Comparison of ENCODE assay signal across 8 cellular contexts in the genomic region with DNA sequence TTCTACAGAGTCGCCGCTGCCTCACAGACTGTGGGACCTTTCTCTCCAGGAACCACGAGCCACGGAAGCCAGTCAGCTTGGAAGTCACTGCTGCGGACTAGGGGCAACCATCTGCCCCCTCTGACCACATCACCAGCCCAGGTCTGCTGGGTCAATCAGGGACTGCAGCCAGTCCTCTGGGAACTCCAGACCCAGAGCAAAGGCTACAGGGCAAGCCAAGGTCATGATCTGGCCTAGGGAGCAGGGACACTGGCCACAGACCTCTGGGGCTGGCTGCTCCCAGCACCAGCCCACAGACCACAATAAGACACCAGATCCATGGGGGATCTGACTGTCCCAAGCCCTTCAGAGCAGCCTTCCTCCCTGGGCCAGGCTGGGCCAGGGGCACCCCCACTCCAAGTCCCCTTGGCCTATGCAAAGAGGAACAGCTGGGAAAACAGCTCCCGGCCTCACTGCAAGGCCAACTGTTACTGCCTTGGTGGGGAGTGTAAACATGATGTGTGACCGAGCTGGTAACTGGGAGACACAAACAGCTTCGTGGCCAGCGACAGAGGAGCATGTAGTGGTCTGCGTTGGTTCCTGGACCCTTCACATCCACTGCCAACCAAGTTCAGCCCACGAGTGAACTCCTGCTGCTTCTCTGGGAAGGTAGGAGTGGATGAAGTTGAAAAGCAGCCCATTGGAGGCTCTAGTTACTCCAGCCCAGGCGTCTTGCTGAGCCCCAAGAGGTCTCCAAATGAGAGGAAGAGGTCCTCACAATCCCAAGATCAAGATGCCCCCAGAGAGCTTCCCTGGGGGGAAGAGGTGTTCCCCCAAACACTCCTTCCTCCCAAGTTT. TPM values are rescaled to one million over a fixed set of nuclear protein-coding genes. Genes with fewer than 3 reads are reported as not detected.
A peak's percentile ranks its signal among the peaks of the same experiment; 100 is the strongest.
DNase-seq lines count a peak whose midpoint lies in the region; ATAC-seq, FAIRE-seq and TF ChIP-seq lines count a peak whose summit lies in the region.

No MANE protein-coding gene starts in this region.

- TF ChIP-seq CTCF in left ventricle myocardium inferior (IDR thresholded peaks at IDR 0.05; ENCODE audit: borderline replicate concordance) (no peak), K562 (IDR thresholded peaks at IDR 0.05 in 2 of 3, conservative IDR thresholded peaks at IDR 0.05 in 1 of 3; ENCODE audit: insufficient read depth in 2 of 3, low read depth in 1 of 3, low read length in 3 of 3) (no peak), lung (IDR thresholded peaks at IDR 0.05; ENCODE audit: control extremely low read depth, extremely low read depth) (no peak)

- DNase-seq in left ventricle myocardium inferior (no peak), Right ventricle myocardium inferior (ENCODE audit: missing footprints) (no peak), K562 (ENCODE audit: extremely low read depth in 1 of 4, low spot score in 3 of 4) (peak in 1 of 4 experiments; percentile 19), lung (ENCODE audit: low spot score) (no peak), medulla oblongata (ENCODE audit: extremely low spot score) (no peak), inferior parietal cortex (ENCODE audit: extremely low spot score) (no peak), cerebellar nuclear complex (lab: John Stamatoyannopoulos, UW) (no peak)

- intact Hi-C loops in left ventricle myocardium inferior (cut with micrococcal nuclease): no loop called here
- intact Hi-C loops in Right ventricle myocardium inferior (cut with DNase I): loop anchor here (2.0 to 10.0 kb wide), 3 partner anchors 41 to 1429 kb away; partner anchors contain the start of gene MAP3K10
- intact Hi-C loops in K562 (cut with micrococcal nuclease): no loop called here

- CTCF ChIA-PET in K562 (lab: Yijun Ruan, JAX; ENCODE audit: low intra/inter-chr PET ratio): no interaction called here

- no peak for ATAC-seq in Right ventricle myocardium inferior
- ATAC-seq in K562: no peak
- no peak for ATAC-seq in lung (ENCODE audit: insufficient read depth, low FRiP score)

- peak overlapping the region; percentile 99 for H3K4me2 ChIP-seq in K562 (ENCODE audit: insufficient read depth, low read length)

- POLR2A ChIA-PET in K562 (lab: Yijun Ruan, JAX): interaction anchor here (0.6 to 2.7 kb wide), 5 partner anchors 9 to 1951 kb away, joined by 3 to 14 read pairs (median 3); no protein-coding TSS in a partner anchor

- H3K9me3 ChIP-seq in left ventricle myocardium inferior (replicated peaks) (no peaks in the 10 kb centered on the region), K562 (replicated peaks; ENCODE audit: control insufficient read depth, insufficient read depth, low read depth, low read length) (no peaks in the 10 kb centered on the region), lung (ENCODE audit: control insufficient read depth in 2 of 2, insufficient read depth in 1 of 2, low read length in 1 of 2) (no peaks in the 10 kb centered on the region)

- H3K27me3 ChIP-seq in left ventricle myocardium inferior (ENCODE audit: low read depth) (no peaks in the 10 kb centered on the region), K562 (ENCODE audit: control insufficient read depth in 2 of 2, insufficient read depth in 2 of 2, low read length in 2 of 2) (no peaks in the 10 kb centered on the region), lung (ENCODE audit: control insufficient read depth, insufficient read depth) (no peaks in the 10 kb centered on the region)

- peaks cover 65% of the 10 kb centered on the region for H3K79me2 ChIP-seq in K562 (ENCODE audit: control insufficient read depth, insufficient read depth, low read length)

- TF ChIP-seq EP300 in K562 (IDR thresholded peaks at IDR 0.05; ENCODE audit: low read length): no peak

- H3K4me3 ChIP-seq in left ventricle myocardium inferior (peak overlapping the region; percentile 83), K562 (peak overlapping the region; percentile 83), lung (peak overlapping the region; percentile 60), urinary bladder (ENCODE audit: low read depth, low read length) (peak overlapping the region; percentile 96)

- peak overlapping the region; percentile 95 for H3K27ac ChIP-seq in left ventricle myocardium inferior (replicated peaks)
- peak overlapping the region; percentile 94 for H3K27ac ChIP-seq in K562 (ENCODE audit: extremely low read depth, low read depth, low read length)
- peak overlapping the region; percentile 67 to 94 for H3K27ac ChIP-seq in lung (ENCODE audit: low read depth in 1 of 2, low read length in 1 of 2)
- no peak overlapping the region for H3K27ac ChIP-seq in urinary bladder (ENCODE audit: low read depth)

- no TSS peak for BruUV-seq in K562 (replicated peaks; lab: Mats Ljungman, UMichigan)

- no peaks in the 10 kb centered on the region; the same call in 1 of the 2 replicates for H4K20me1 ChIP-seq in K562 (replicated peaks; ENCODE audit: control insufficient read depth, insufficient read depth, low read length)

- FAIRE-seq in K562 (lab: Jason Lieb, UNC): peak; percentile 23

- H3K9me1 ChIP-seq in K562 (ENCODE audit: control insufficient read depth, insufficient read depth, low read length): no peaks in the 10 kb centered on the region

- no peak overlapping the region for H2AFZ ChIP-seq in K562 (ENCODE audit: low read depth, low read length)

- TF ChIP-seq POLR2A in K562 (conservative IDR thresholded peaks at IDR 0.05): no peak

- H3K9ac ChIP-seq in K562 (ENCODE audit: insufficient read depth in 1 of 2, low read depth in 2 of 2, low read length in 2 of 2): peak overlapping the region; percentile 91 to 94

- in situ Hi-C loops in K562 (cut with MboI): no loop called here

- peaks cover 70% of the 10 kb centered on the region for H3K4me1 ChIP-seq in left ventricle myocardium inferior
- peaks cover 43 to 47% of the 10 kb centered on the region in 2 experiments for H3K4me1 ChIP-seq in K562 (replicated peaks in 1 of 2; ENCODE audit: control insufficient read depth in 2 of 2, insufficient read depth in 2 of 2, low read length in 2 of 2)
- H3K4me1 ChIP-seq in lung (ENCODE audit: control insufficient read depth in 2 of 2, insufficient read depth in 2 of 2, low read length in 2 of 2): peaks cover 15 to 32% of the 10 kb centered on the region in 2 donors
- H3K4me1 ChIP-seq in urinary bladder (ENCODE audit: insufficient read depth): no peaks in the 10 kb centered on the region

- TF ChIP-seq RAD21 in K562 (CRISPR knock-in tag; conservative IDR thresholded peaks at IDR 0.05 in 1 of 2, IDR thresholded peaks at IDR 0.05 in 1 of 2): no peak

- no peaks in the 10 kb centered on the region for H3K36me3 ChIP-seq in left ventricle myocardium inferior
- peaks cover 43% of the 10 kb centered on the region for H3K36me3 ChIP-seq in K562 (ENCODE audit: control insufficient read depth, insufficient read depth, low read length)
- peaks cover 0 to 3% of the 10 kb centered on the region in 2 donors for H3K36me3 ChIP-seq in lung (ENCODE audit: control insufficient read depth in 2 of 2, insufficient read depth in 2 of 2, low read length in 2 of 2)
- no peaks in the 10 kb centered on the region for H3K36me3 ChIP-seq in urinary bladder (ENCODE audit: insufficient read depth)

- WGBS in K562 (ENCODE audit: insufficient coverage, low coverage, missing lambda C conversion rate): 15% methylated on average over 12 of the region's 12 CpGs
- WGBS in lung, 2 donors: 48 to 62% methylated on average over 12 of the region's 12 CpGs
- 44% methylated on average over 12 of the region's 12 CpGs for WGBS in urinary bladder

RNA-seq across cellular contexts. Expression of gene AKT2, which starts 1.5 kb away (rescaled TPM):
- total RNA-seq in left ventricle myocardium inferior (107 TPM), Right ventricle myocardium inferior (114 TPM), K562 (2014; rRNA removed) (61.1 and 83.7 TPM in 2 replicates), K562 (2014; rRNA removed; fragmentation: Illumina TruSeq; extraction: Trizol) (44.7 and 55.7 TPM in 2 replicates), K562 (2015; rRNA removed; fragmentation: Illumina TruSeq; extraction: Trizol) (67.4 and 67.7 TPM in 2 replicates), K562 (2021) (120 and 127 TPM in 2 replicates), lung (100 to 1,000 TPM; 117 to 138 TPM), urinary bladder (98.9 TPM)
- total RNA-seq in K562 (2011; cell fraction: chromatin; rRNA removed; ENCODE audit: low replicate concordance): 290 and 653 TPM in 2 replicates
- total RNA-seq in K562 (2011; cell fraction: nucleolus; rRNA removed): 340 and 358 TPM in 2 replicates
- total RNA-seq in K562 (2011; cell fraction: nucleoplasm; rRNA removed): 338 and 343 TPM in 2 replicates
- polyA plus RNA-seq in K562 (2011; rRNA removed) (90.8 and 133 TPM in 2 replicates), K562 (2014; fragmentation: Illumina TruSeq; extraction: Trizol) (108 and 132 TPM in 2 replicates), K562 (2014; fragmentation: Nextera tagmentation; extraction: Ambion mirVana) (1 to 10 TPM; 1.1 TPM), K562 (2014; rRNA removed) (85.4 and 108 TPM in 2 replicates), lung (10 to 100 TPM; 62.3 to 69.7 TPM), urinary bladder (90.1 TPM)
- polyA plus RNA-seq in K562 (2011; cell fraction: cytosol; rRNA removed): 112 and 119 TPM in 2 replicates
- polyA plus RNA-seq in K562 (2011; cell fraction: nucleus; rRNA removed): 493 and 545 TPM in 2 replicates
- polyA plus RNA-seq in K562 (2012): 76.0 and 79.7 TPM in 2 replicates
- polyA minus RNA-seq in K562 (2011; rRNA and poly(A)+ RNA removed): 47.0 and 54.6 TPM in 2 replicates
- 48.0 and 50.7 TPM in 2 replicates for polyA minus RNA-seq in K562 (2011; cell fraction: cytosol; rRNA and poly(A)+ RNA removed)
- 66.6 and 101 TPM in 2 replicates for polyA minus RNA-seq in K562 (2011; cell fraction: nucleus; rRNA and poly(A)+ RNA removed)

RNA-seq across cellular contexts. Expression of gene CCNP, which starts 57.1 kb away (rescaled TPM):
- total RNA-seq in left ventricle myocardium inferior: 0.30 TPM
- not detected for total RNA-seq in Right ventricle myocardium inferior
- total RNA-seq in K562 (2011; cell fraction: chromatin; rRNA removed; ENCODE audit: low replicate concordance): 0.21 TPM in 1 of 2 replicates, not detected in the other
- total RNA-seq in K562 (2011; cell fraction: nucleolus; rRNA removed): not detected in 2 replicates
- not detected in 2 replicates for total RNA-seq in K562 (2011; cell fraction: nucleoplasm; rRNA removed)
- total RNA-seq in K562 (2014; rRNA removed): 0.08 TPM in 1 of 2 replicates, not detected in the other
- not detected in 2 replicates for total RNA-seq in K562 (2014; rRNA removed; fragmentation: Illumina TruSeq; extraction: Trizol)
- not detected in 2 replicates for total RNA-seq in K562 (2015; rRNA removed; fragmentation: Illumina TruSeq; extraction: Trizol)
- total RNA-seq in K562 (2021): not detected in 2 replicates
- 0.04 TPM in 1 of 2 replicates, not detected in the other for polyA plus RNA-seq in K562 (2011; rRNA removed)
- 0.03 and 0.21 TPM in 2 replicates for polyA plus RNA-seq in K562 (2011; cell fraction: cytosol; rRNA removed)
- 0.09 and 0.24 TPM in 2 replicates for polyA plus RNA-seq in K562 (2011; cell fraction: nucleus; rRNA removed)
- 0.14 TPM in 1 of 2 replicates, not detected in the other for polyA plus RNA-seq in K562 (2012)
- polyA plus RNA-seq in K562 (2014; fragmentation: Illumina TruSeq; extraction: Trizol): not detected in 2 replicates
- polyA plus RNA-seq in K562 (2014; fragmentation: Nextera tagmentation; extraction: Ambion mirVana): not detected
- polyA plus RNA-seq in K562 (2014; rRNA removed): 0.19 and 0.32 TPM in 2 replicates
- polyA minus RNA-seq in K562 (2011; rRNA and poly(A)+ RNA removed): not detected in 2 replicates
- not detected in 2 replicates for polyA minus RNA-seq in K562 (2011; cell fraction: cytosol; rRNA and poly(A)+ RNA removed)
- not detected in 2 replicates for polyA minus RNA-seq in K562 (2011; cell fraction: nucleus; rRNA and poly(A)+ RNA removed)
- under 1 TPM; 0.52 to 0.68 TPM for total RNA-seq in lung
- polyA plus RNA-seq in lung: under 1 TPM; 0.07 to 0.28 TPM
- total RNA-seq in urinary bladder: not detected
- polyA plus RNA-seq in urinary bladder: 0.19 TPM
